Comparison of ENCODE assay signal across 18 cellular contexts in genomic region chr11:133920109-133920990, GRCh38.
"Had no signal": no experiment of that assay in that cellular context is flagged by ENCODE, and none has a peak within 500 bp of the region (broad histone marks: within the 10 kb centered on the region; RNA-seq: fewer than 3 reads in every experiment).

No MANE protein-coding gene starts in this region.

- H3K36me3 ChIP-seq: pancreas, transverse colon had no signal

- H3K4me3 Mint-ChIP-seq: dendritic cell treated with granulocyte-macrophage colony-stimulating factor and Interleukin-4, amounts not matched to agents 40 ng/mL and 50 ng/mL, for 4 days had no signal

- H3K27ac ChIP-seq: esophagus squamous epithelium, hepatocyte, pancreas, thoracic aorta, transverse colon had no signal

- DNase-seq: cerebellar nuclear complex; effector memory CD8-positive, alpha-beta T cell; esophagus squamous epithelium; foreskin fibroblast; head of caudate nucleus; left colon; mammary epithelial cell; naive thymus-derived CD8-positive, alpha-beta T cell; stimulated activated CD4-positive, alpha-beta T cell treated with anti-CD3 and anti-CD28 coated beads, Interleukin-2, amount 100 ng/mL, for 48 hours; stimulated activated naive CD4-positive, alpha-beta T cell treated with Interleukin-2 at 50 U/mL for 16 hours; transverse colon had no signal

- H3K79me2 ChIP-seq: hepatocyte had no signal

- H3K4me2 ChIP-seq: hepatocyte, smooth muscle cell had no signal

- H3K27me3 ChIP-seq: pancreas, transverse colon had no signal

- H3K9me3 Mint-ChIP-seq: dendritic cell treated with granulocyte-macrophage colony-stimulating factor and Interleukin-4, amounts not matched to agents 40 ng/mL and 50 ng/mL, for 4 days; effector memory CD8-positive, alpha-beta T cell; naive thymus-derived CD8-positive, alpha-beta T cell had no signal

- H2AFZ ChIP-seq: hepatocyte had no signal

- H3K4me1 ChIP-seq: pancreas had no signal

- ATAC-seq: effector memory CD8-positive, alpha-beta T cell; left colon; pancreas had no signal

- H3K27ac Mint-ChIP-seq: dendritic cell treated with granulocyte-macrophage colony-stimulating factor and Interleukin-4, amounts not matched to agents 40 ng/mL and 50 ng/mL, for 4 days; effector memory CD8-positive, alpha-beta T cell; progenitor cell of endocrine pancreas had no signal

- H3K9me3 ChIP-seq: esophagus squamous epithelium, pancreas, thoracic aorta, transverse colon had no signal

- H3K4me3 ChIP-seq: hepatocyte, pancreas, smooth muscle cell, thoracic aorta, transverse colon had no signal

- FAIRE-seq: colon, pancreas had no signal
